1 cellular context compared by ENCODE assay signal in genomic region chr16:19419691-19420060, GRCh38.
TF ChIP-seq lines count a peak whose summit lies in the region.

No MANE protein-coding gene starts in this region.

TF ChIP-seq in IMR-90, 13 proteins besides CTCF, POLR2A, EP300 and RAD21:
- TF ChIP-seq BHLHE40 (IDR thresholded peaks at IDR 0.05; ENCODE audit: low read depth, low read length) (no peak), CEBPB (IDR thresholded peaks at IDR 0.05; ENCODE audit: low read depth, low read length) (no peak)
